Comparison of ENCODE assay signal across 13 cellular contexts in the genomic region with DNA sequence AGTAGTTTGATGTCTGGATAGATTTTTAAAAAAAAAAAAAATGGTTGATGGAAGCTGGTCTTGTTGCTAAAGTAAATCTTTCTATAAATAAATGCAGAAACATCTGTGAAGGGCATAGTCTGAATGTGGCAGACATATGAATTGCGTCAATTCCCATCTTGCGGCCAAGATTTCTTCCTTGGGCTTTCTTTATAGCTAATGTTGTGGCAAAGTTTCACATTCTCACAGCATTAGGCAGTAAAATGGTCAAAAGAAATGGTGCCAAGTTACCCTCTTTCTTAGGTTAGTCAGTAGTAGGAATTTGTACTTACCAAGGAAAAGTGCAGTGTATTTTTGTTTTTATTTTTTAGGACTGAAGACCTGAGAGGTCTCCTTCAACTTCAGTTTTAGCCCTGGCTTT. TPM values are rescaled to one million over a fixed set of nuclear protein-coding genes. Genes with fewer than 3 reads are reported as not detected.
DNase-seq lines count a peak whose midpoint lies in the region; ATAC-seq, FAIRE-seq and TF ChIP-seq lines count a peak whose summit lies in the region.
"Had no signal": no experiment of that assay in that cellular context is flagged by ENCODE, and none has a peak within 500 bp of the region (broad histone marks: within the 10 kb centered on the region; RNA-seq: fewer than 3 reads in every experiment).

No MANE protein-coding gene starts in this region.

- H3K36me3 Mint-ChIP-seq in MCF 10A (ENCODE audit: insufficient read depth, unreplicated experiment) = peaks cover 8% of the 10 kb centered on the region
- H3K36me3 Mint-ChIP-seq: memory B cell had no signal

- H3K9me3 ChIP-seq in breast epithelium (no peaks in the 10 kb centered on the region), A673 (ENCODE audit: low read depth, low read length, poor library complexity, severe bottlenecking) (no peaks in the 10 kb centered on the region)

- H3K36me3 ChIP-seq in breast epithelium (no peaks in the 10 kb centered on the region), A673 (ENCODE audit: insufficient read depth, low read length, poor library complexity, severe bottlenecking) (no peaks in the 10 kb centered on the region)

- intact Hi-C loops in MCF 10A (cut with micrococcal nuclease) (no loop called here), breast epithelium (cut with DNase I; ENCODE audit: low total_unique reads) (loop anchor here (2.0 kb wide), 1 partner anchor 29 kb away; no protein-coding TSS in a partner anchor), A673 (cut with micrococcal nuclease; ENCODE audit: unreplicated experiment) (no loop called here)

- no peak for ATAC-seq in GM18867 (IDR thresholded peaks at IDR 0.05; ENCODE audit: unreplicated experiment)
- ATAC-seq: Panc1 had no signal

- H3K27ac Mint-ChIP-seq in MCF 10A (ENCODE audit: low read depth, unreplicated experiment) = peak overlapping the region; percentile 25
- H3K27ac Mint-ChIP-seq: memory B cell had no signal

- CTCF ChIA-PET in MCF 10A (lab: Yijun Ruan, JAX) (interaction anchor here (2.7 kb wide), 1 partner anchor 35 kb away, joined by 7 read pairs; no protein-coding TSS in a partner anchor), A673 (lab: Charles Lee) (no interaction called here)

- no peaks in the 10 kb centered on the region for H3K27me3 Mint-ChIP-seq in MCF 10A (ENCODE audit: insufficient read depth, unreplicated experiment)
- H3K27me3 Mint-ChIP-seq: memory B cell had no signal

- no peaks in the 10 kb centered on the region for H3K4me1 ChIP-seq in breast epithelium
- H3K4me1 ChIP-seq in A673 (ENCODE audit: insufficient read depth, low read length, poor library complexity, severe bottlenecking) = peaks cover 36% of the 10 kb centered on the region

- H3K4me1 Mint-ChIP-seq in MCF 10A (ENCODE audit: insufficient read depth, unreplicated experiment) = peaks cover 34% of the 10 kb centered on the region
- H3K4me1 Mint-ChIP-seq: memory B cell had no signal

- DNase-seq in MCF 10A (ENCODE audit: unreplicated experiment) (peak; percentile 53), breast epithelium (ENCODE audit: low spot score in 2 of 2) (no peak), astrocyte of the cerebellum (ENCODE audit: low read depth) (peak; percentile 99), iris pigment epithelial cell (ENCODE audit: low read depth) (peak; percentile 71), urothelium cell line (ENCODE audit: low spot score) (peak; percentile 10), A673 (ENCODE audit: low spot score) (no peak), NCI-H1092 (lab: John Stamatoyannopoulos, UW) (no peak)
- DNase-seq: DND-41, retina had no signal

- BruUV-seq in MCF 10A (replicated peaks; lab: Mats Ljungman, UMichigan) = no TSS peak
- no TSS peak for BruUV-seq in A673 (replicated peaks; lab: Mats Ljungman, UMichigan)

- H3K9me3 Mint-ChIP-seq in MCF 10A (ENCODE audit: unreplicated experiment) = no peaks in the 10 kb centered on the region
- H3K9me3 Mint-ChIP-seq: memory B cell had no signal

- H3K4me3 Mint-ChIP-seq in MCF 10A (ENCODE audit: unreplicated experiment) = no peak overlapping the region
- H3K4me3 Mint-ChIP-seq: memory B cell had no signal

- no peak overlapping the region for H3K27ac ChIP-seq in breast epithelium
- no peak overlapping the region for H3K27ac ChIP-seq in A673 (ENCODE audit: low read depth, low read length, poor library complexity, severe bottlenecking)
- H3K27ac ChIP-seq: 22Rv1 had no signal

- TF ChIP-seq POLR2A in breast epithelium (IDR thresholded peaks at IDR 0.05) = no peak

- TF ChIP-seq CTCF in MCF 10A (IDR thresholded peaks at IDR 0.05; ENCODE audit: unreplicated experiment) (no peak), breast epithelium (IDR thresholded peaks at IDR 0.05) (no peak), astrocyte of the cerebellum (IDR thresholded peaks at IDR 0.05; ENCODE audit: low read depth, low read length, missing control alignments) (no peak), A673 (conservative IDR thresholded peaks at IDR 0.05; ENCODE audit: low read depth, low read length) (no peak)

- H3K4me3 ChIP-seq in breast epithelium = no peak overlapping the region
- H3K4me3 ChIP-seq in astrocyte of the cerebellum (ENCODE audit: low read depth, low read length) = no peak overlapping the region
- H3K4me3 ChIP-seq in A673 (ENCODE audit: low read depth, low read length, poor library complexity, severe bottlenecking) = no peak overlapping the region

- in situ Hi-C loops in astrocyte of the cerebellum (cut with HindIII; ENCODE audit: low sequenced_read_pairs) = no loop called here

- FAIRE-seq in urothelium cell line (lab: Jason Lieb, UNC) = no peak

- H3K27me3 ChIP-seq in breast epithelium = no peaks in the 10 kb centered on the region
- no peaks in the 10 kb centered on the region for H3K27me3 ChIP-seq in A673 (replicated peaks; ENCODE audit: insufficient read depth, low read depth, low read length, poor library complexity)

- POLR2A ChIA-PET in MCF 10A (lab: Yijun Ruan, JAX) = interaction anchor here (0.6 to 1.1 kb wide), 3 partner anchors 20 to 817 kb away, joined by 3 read pairs; no protein-coding TSS in a partner anchor
- POLR2A ChIA-PET in A673 (lab: Charles Lee; ENCODE audit: low non-redundant PET) = no interaction called here

RNA-seq across cellular contexts. Expression of gene RASSF8, which starts 35.8 kb away (rescaled TPM):
- total RNA-seq in MCF 10A (2022) (52.9 and 70.1 TPM in 2 replicates), breast epithelium (10 to 100 TPM; 42.6 to 52.1 (median 47.5) TPM), A673 (2021) (19.8 and 23.1 TPM in 2 replicates)

Comparison
In these comparisons a context has a peak if more than half of its experiments do, and no peak if none do; other contexts are left out.
1. DNase-seq: peak in MCF 10A (single experiment), astrocyte of the cerebellum (single experiment), iris pigment epithelial cell (single experiment) and urothelium cell line (single experiment); none in breast epithelium (0 of 2), A673 (single experiment) and NCI-H1092 (single experiment).